In genomic region chr5:88659529-88660325, GRCh38 we compare ENCODE assay signal across 8 cellular contexts.
A peak's percentile ranks its signal among the peaks of the same experiment; 100 is the strongest.
DNase-seq lines count a peak whose midpoint lies in the region; ATAC-seq and TF ChIP-seq lines count a peak whose summit lies in the region.

No MANE protein-coding gene starts in this region.

- WGBS in endodermal cell (ENCODE audit: insufficient coverage in 1 of 2, insufficient read length in 1 of 2), 2 experiments: 4 to 7% methylated on average over 16 to 32 of the region's 32 CpGs

- no peak overlapping the region for H3K4me3 ChIP-seq in endodermal cell (ENCODE audit: low read length)

- peaks cover 93% of the 10 kb centered on the region for H3K27me3 ChIP-seq in endodermal cell (ENCODE audit: control insufficient read depth, insufficient read depth, low read length, poor library complexity, severe bottlenecking)

- no peak for TF ChIP-seq CTCF in endodermal cell (conservative IDR thresholded peaks at IDR 0.05)
- TF ChIP-seq CTCF in omental fat pad (IDR thresholded peaks at IDR 0.05): no peak

- ATAC-seq in GM19351 (IDR thresholded peaks at IDR 0.05; ENCODE audit: unreplicated experiment) (peak; percentile 58), HG03439 (IDR thresholded peaks at IDR 0.05; ENCODE audit: unreplicated experiment) (peak; percentile 44), omental fat pad (ENCODE audit: low FRiP score) (no peak)

- peaks cover 15% of the 10 kb centered on the region for H3K4me1 Mint-ChIP-seq in endodermal cell

- H3K9ac ChIP-seq in endodermal cell (ENCODE audit: extremely low read depth, low read length, poor library complexity, severe bottlenecking): no peak overlapping the region

- no peaks in the 10 kb centered on the region for H3K36me3 ChIP-seq in endodermal cell (ENCODE audit: control insufficient read depth, insufficient read depth, low read length)

- peak; percentile 76 for DNase-seq in Ammon's horn (ENCODE audit: low spot score)
- peak; percentile 88 for DNase-seq in endodermal cell
- DNase-seq in substantia nigra (lab: John Stamatoyannopoulos, UW): peak in 37 of 49 donors; percentile 19 to 82 (median 60)
- no peak for DNase-seq in omental fat pad (ENCODE audit: low spot score)
- DNase-seq in KG1 (lab: John Stamatoyannopoulos, UW): no peak
- DNase-seq in mucosa of gallbladder (ENCODE audit: low spot score): no peak

- H3K4me3 Mint-ChIP-seq in endodermal cell: peak overlapping the region; percentile 47

- H3K27ac ChIP-seq in endodermal cell (ENCODE audit: low read depth, low read length) (no peak overlapping the region), substantia nigra (ENCODE audit: low read depth, low read length, poor library complexity, severe bottlenecking) (peak overlapping the region; percentile 96)

- peaks cover 5% of the 10 kb centered on the region for H3K4me1 ChIP-seq in endodermal cell (ENCODE audit: control insufficient read depth, insufficient read depth, low read length)

- H3K27ac Mint-ChIP-seq in endodermal cell: no peak overlapping the region

- H3K9me3 Mint-ChIP-seq in endodermal cell: no peaks in the 10 kb centered on the region

- H3K27me3 Mint-ChIP-seq in endodermal cell (ENCODE audit: insufficient read depth): peaks cover 75% of the 10 kb centered on the region

- H3K36me3 Mint-ChIP-seq in endodermal cell (ENCODE audit: low read depth): no peaks in the 10 kb centered on the region

- no peaks in the 10 kb centered on the region for H3K9me3 ChIP-seq in endodermal cell (ENCODE audit: control insufficient read depth, low read length)

Comparison
In these comparisons a context has a peak if more than half of its experiments do, and no peak if none do; other contexts are left out.
1. DNase-seq: peak in Ammon's horn (single experiment), endodermal cell (single experiment) and substantia nigra (37 of 49); none in omental fat pad (single experiment), KG1 (single experiment) and mucosa of gallbladder (single experiment).